Comparison of ENCODE assay signal across 26 cellular contexts in genomic region chr9:133210202-133210532, GRCh38. TPM values are rescaled to one million over a fixed set of nuclear protein-coding genes. Genes with fewer than 3 reads are reported as not detected.
A peak's percentile ranks its signal among the peaks of the same experiment; 100 is the strongest.
DNase-seq lines count a peak whose midpoint lies in the region; ATAC-seq, FAIRE-seq and TF ChIP-seq lines count a peak whose summit lies in the region.
"Had no signal": no experiment of that assay in that cellular context is flagged by ENCODE, and none has a peak within 500 bp of the region (broad histone marks: within the 10 kb centered on the region; RNA-seq: fewer than 3 reads in every experiment).

No MANE protein-coding gene starts in this region.

- BruUV-seq in mammary epithelial cell (replicated peaks; lab: Mats Ljungman, UMichigan): no TSS peak

- H4K20me1 ChIP-seq in mammary epithelial cell (ENCODE audit: insufficient read depth, low read length): no peaks in the 10 kb centered on the region
- H4K20me1 ChIP-seq: BLaER1 treated with 17β-estradiol and CSF1 and Interleukin-3, amounts not matched to agents 10 nM and 100 nM had no signal

- H3K9me3 ChIP-seq in mammary epithelial cell (replicated peaks; ENCODE audit: insufficient read depth, low read length): no peaks in the 10 kb centered on the region
- H3K9me3 ChIP-seq: Peyer's patch had no signal

- no peaks in the 10 kb centered on the region for H3K9me3 Mint-ChIP-seq in activated T-cell treated with anti-CD3 and anti-CD28 coated beads, Interleukin-2, amount 50 U/mL, for 24 hours
- peaks cover 0 to 3% of the 10 kb centered on the region in 2 donors for H3K9me3 Mint-ChIP-seq in activated T-cell treated with anti-CD3 and anti-CD28 coated beads, Interleukin-2, amount 50 U/mL, for 72 hours
- H3K9me3 Mint-ChIP-seq in stimulated activated naive B cell treated with anti-CD40 and anti-IgM and Interleukin-4, amounts not matched to agents 10 μg/mL and 1 μg/mL and 100 μg/mL, for 72 hours: no peaks in the 10 kb centered on the region
- H3K9me3 Mint-ChIP-seq in stimulated activated naive CD8-positive, alpha-beta T cell treated with anti-CD3 and anti-CD28 coated beads, Interleukin-15, amount 100 ng/mL, for 72 hours: no peaks in the 10 kb centered on the region
- H3K9me3 Mint-ChIP-seq: HFFc6 had no signal

- no peak for ATAC-seq in activated T-cell treated with anti-CD3 and anti-CD28 coated beads, Interleukin-2, amount 50 U/mL, for 72 hours (replicated peaks in 1 of 2)
- ATAC-seq in stimulated activated naive B cell treated with anti-CD40 and anti-IgM and Interleukin-4, amounts not matched to agents 10 μg/mL and 1 μg/mL and 100 μg/mL, for 72 hours (replicated peaks): no peak
- ATAC-seq in stimulated activated naive CD8-positive, alpha-beta T cell treated with anti-CD3 and anti-CD28 coated beads, Interleukin-15, amount 100 ng/mL, for 72 hours: no peak
- ATAC-seq: GM23338 had no signal

- no peak overlapping the region for H3K27ac ChIP-seq in mammary epithelial cell (ENCODE audit: insufficient read depth, low read depth, low read length)
- H3K27ac ChIP-seq: A549; BLaER1 treated with 17β-estradiol and CSF1 and Interleukin-3, amounts not matched to agents 10 nM and 100 nM; Peyer's patch; SK-N-MC had no signal

- no peak for FAIRE-seq in urothelium cell line (lab: Jason Lieb, UNC)
- FAIRE-seq: A549, GM12891, GM18507 had no signal

- in situ Hi-C loops in mammary epithelial cell (cut with MboI; ENCODE audit: low sequenced_read_pairs in 2 of 2): no loop called here

- H3K4me1 ChIP-seq in mammary epithelial cell (ENCODE audit: insufficient read depth, low read length): peaks cover 29% of the 10 kb centered on the region
- H3K4me1 ChIP-seq: BLaER1 treated with 17β-estradiol and CSF1 and Interleukin-3, amounts not matched to agents 10 nM and 100 nM; Peyer's patch had no signal

- peak overlapping the region; percentile 44 for H3K4me2 ChIP-seq in mammary epithelial cell (ENCODE audit: insufficient read depth, low read depth, low read length)
- H3K4me2 ChIP-seq: A549; BLaER1 treated with 17β-estradiol and CSF1 and Interleukin-3, amounts not matched to agents 10 nM and 100 nM; GM23338 had no signal

- no peak for TF ChIP-seq CTCF in mammary epithelial cell (conservative IDR thresholded peaks at IDR 0.05 in 1 of 2, IDR thresholded peaks at IDR 0.05 in 1 of 2; ENCODE audit: extremely low read depth in 1 of 2, insufficient read depth in 1 of 2, low read depth in 1 of 2, low read length in 2 of 2)

- H3K27me3 Mint-ChIP-seq in activated T-cell treated with anti-CD3 and anti-CD28 coated beads, Interleukin-2, amount 50 U/mL, for 24 hours: peaks cover 36% of the 10 kb centered on the region
- peaks cover 38% of the 10 kb centered on the region for H3K27me3 Mint-ChIP-seq in activated T-cell treated with anti-CD3 and anti-CD28 coated beads, Interleukin-2, amount 50 U/mL, for 72 hours (ENCODE audit: low read depth)
- peaks cover 39 to 55% of the 10 kb centered on the region in 2 donors for H3K27me3 Mint-ChIP-seq in stimulated activated naive B cell treated with anti-CD40 and anti-IgM and Interleukin-4, amounts not matched to agents 10 μg/mL and 1 μg/mL and 100 μg/mL, for 72 hours
- H3K27me3 Mint-ChIP-seq in stimulated activated naive CD8-positive, alpha-beta T cell treated with anti-CD3 and anti-CD28 coated beads, Interleukin-15, amount 100 ng/mL, for 72 hours: peaks cover 50% of the 10 kb centered on the region

- no peak overlapping the region for H3K27ac Mint-ChIP-seq in activated T-cell treated with anti-CD3 and anti-CD28 coated beads, Interleukin-2, amount 50 U/mL, for 24 hours
- H3K27ac Mint-ChIP-seq in activated T-cell treated with anti-CD3 and anti-CD28 coated beads, Interleukin-2, amount 50 U/mL, for 72 hours: no peak overlapping the region
- no peak overlapping the region for H3K27ac Mint-ChIP-seq in stimulated activated naive B cell treated with anti-CD40 and anti-IgM and Interleukin-4, amounts not matched to agents 10 μg/mL and 1 μg/mL and 100 μg/mL, for 72 hours
- H3K27ac Mint-ChIP-seq in stimulated activated naive CD8-positive, alpha-beta T cell treated with anti-CD3 and anti-CD28 coated beads, Interleukin-15, amount 100 ng/mL, for 72 hours: no peak overlapping the region
- H3K27ac Mint-ChIP-seq: CD8-positive, alpha-beta memory T cell; GM23338; HFFc6 had no signal

- H3K36me3 Mint-ChIP-seq in activated T-cell treated with anti-CD3 and anti-CD28 coated beads, Interleukin-2, amount 50 U/mL, for 24 hours (ENCODE audit: low read depth): no peaks in the 10 kb centered on the region
- peaks cover 4 to 6% of the 10 kb centered on the region in 2 donors for H3K36me3 Mint-ChIP-seq in activated T-cell treated with anti-CD3 and anti-CD28 coated beads, Interleukin-2, amount 50 U/mL, for 72 hours (ENCODE audit: insufficient read depth in 2 of 2)
- no peaks in the 10 kb centered on the region for H3K36me3 Mint-ChIP-seq in stimulated activated naive B cell treated with anti-CD40 and anti-IgM and Interleukin-4, amounts not matched to agents 10 μg/mL and 1 μg/mL and 100 μg/mL, for 72 hours
- H3K36me3 Mint-ChIP-seq: CD8-positive, alpha-beta memory T cell had no signal

- dilution Hi-C loops in mammary epithelial cell (cut with HindIII; ENCODE audit: low sequenced_read_pairs): no loop called here

- H3K9ac ChIP-seq in mammary epithelial cell (ENCODE audit: insufficient read depth, low read length): no peak overlapping the region
- H3K9ac ChIP-seq: BLaER1 treated with 17β-estradiol and CSF1 and Interleukin-3, amounts not matched to agents 10 nM and 100 nM had no signal

- H3K4me1 Mint-ChIP-seq in activated T-cell treated with anti-CD3 and anti-CD28 coated beads, Interleukin-2, amount 50 U/mL, for 24 hours (ENCODE audit: low read depth): no peaks in the 10 kb centered on the region
- H3K4me1 Mint-ChIP-seq in activated T-cell treated with anti-CD3 and anti-CD28 coated beads, Interleukin-2, amount 50 U/mL, for 72 hours (ENCODE audit: low read depth): no peaks in the 10 kb centered on the region
- H3K4me1 Mint-ChIP-seq in stimulated activated naive B cell treated with anti-CD40 and anti-IgM and Interleukin-4, amounts not matched to agents 10 μg/mL and 1 μg/mL and 100 μg/mL, for 72 hours: no peaks in the 10 kb centered on the region
- H3K4me1 Mint-ChIP-seq in stimulated activated naive CD8-positive, alpha-beta T cell treated with anti-CD3 and anti-CD28 coated beads, Interleukin-15, amount 100 ng/mL, for 72 hours: no peaks in the 10 kb centered on the region
- H3K4me1 Mint-ChIP-seq: CD8-positive, alpha-beta memory T cell; GM23338 had no signal

- H3K4me3 ChIP-seq in mammary epithelial cell (replicated peaks in 1 of 3; ENCODE audit: insufficient read depth in 1 of 3, low read depth in 2 of 3, low read length in 3 of 3): no peak overlapping the region
- H3K4me3 ChIP-seq: A549; BLaER1 treated with 17β-estradiol and CSF1 and Interleukin-3, amounts not matched to agents 10 nM and 100 nM; GM23338; Peyer's patch; SK-N-MC had no signal

- 4% methylated on average over 7 of the region's 7 CpGs for WGBS in mammary epithelial cell (ENCODE audit: low coverage, missing lambda C conversion rate)

- CTCF ChIA-PET in mammary epithelial cell (lab: Charles Lee; ENCODE audit: low non-redundant PET): no interaction called here

- intact Hi-C loops in mammary epithelial cell (cut with micrococcal nuclease): no loop called here

- no peaks in the 10 kb centered on the region for H3K79me2 ChIP-seq in mammary epithelial cell (ENCODE audit: insufficient read depth, low read length)

- H3K4me3 Mint-ChIP-seq in activated T-cell treated with anti-CD3 and anti-CD28 coated beads, Interleukin-2, amount 50 U/mL, for 24 hours: no peak overlapping the region
- H3K4me3 Mint-ChIP-seq in activated T-cell treated with anti-CD3 and anti-CD28 coated beads, Interleukin-2, amount 50 U/mL, for 72 hours: no peak overlapping the region
- no peak overlapping the region for H3K4me3 Mint-ChIP-seq in stimulated activated naive B cell treated with anti-CD40 and anti-IgM and Interleukin-4, amounts not matched to agents 10 μg/mL and 1 μg/mL and 100 μg/mL, for 72 hours
- H3K4me3 Mint-ChIP-seq in stimulated activated naive CD8-positive, alpha-beta T cell treated with anti-CD3 and anti-CD28 coated beads, Interleukin-15, amount 100 ng/mL, for 72 hours: no peak overlapping the region
- H3K4me3 Mint-ChIP-seq: CD8-positive, alpha-beta memory T cell; GM23338; HFFc6 had no signal

- peak; percentile 20 for DNase-seq in activated T-cell treated with anti-CD3 and anti-CD28 coated beads, Interleukin-2, amount 50 U/mL, for 24 hours
- no peak for DNase-seq in activated T-cell treated with anti-CD3 and anti-CD28 coated beads, Interleukin-2, amount 50 U/mL, for 72 hours
- DNase-seq in HT-29 (ENCODE audit: low spot score): peak; percentile 8
- peak; percentile 87 for DNase-seq in mammary epithelial cell
- DNase-seq in urothelium cell line (ENCODE audit: low spot score): peak; percentile 55
- DNase-seq in stimulated activated naive B cell treated with anti-CD40 and anti-IgM and Interleukin-4, amounts not matched to agents 10 μg/mL and 1 μg/mL and 100 μg/mL, for 72 hours: no peak
- DNase-seq in HCEC 1CT: no peak
- DNase-seq in stimulated activated naive CD8-positive, alpha-beta T cell treated with anti-CD3 and anti-CD28 coated beads, Interleukin-15, amount 100 ng/mL, for 72 hours: no peak
- DNase-seq: CD8-positive, alpha-beta memory T cell; GF-D8; HFFc6; IMR-90; Karpas-422; MM.1S; NCI-H1092 treated with DMSO at 0.1 percent for 48 hours; NCI-H187 treated with DMSO at 0.1 percent for 48 hours; Peyer's patch; Right ventricle myocardium superior had no signal

- no peaks in the 10 kb centered on the region for H3K27me3 ChIP-seq in mammary epithelial cell (ENCODE audit: insufficient read depth, low read length)
- H3K27me3 ChIP-seq: BLaER1 treated with 17β-estradiol and CSF1 and Interleukin-3, amounts not matched to agents 10 nM and 100 nM; Peyer's patch had no signal

- H2AFZ ChIP-seq in mammary epithelial cell (ENCODE audit: low read depth, low read length): peak overlapping the region; percentile 56
- H2AFZ ChIP-seq: GM23338 had no signal

- H3K36me3 ChIP-seq in mammary epithelial cell (ENCODE audit: insufficient read depth, low read length): no peaks in the 10 kb centered on the region
- H3K36me3 ChIP-seq: BLaER1 treated with 17β-estradiol and CSF1 and Interleukin-3, amounts not matched to agents 10 nM and 100 nM; Peyer's patch had no signal

RNA-seq across cellular contexts. Expression of gene OBP2B, which starts 1.1 kb away (rescaled TPM):
- not detected for total RNA-seq in activated T-cell treated with anti-CD3 and anti-CD28 coated beads, Interleukin-2, amount 50 U/mL, for 72 hours
- total RNA-seq in HT-29 (2014; rRNA removed; shearing (Covaris generic)): not detected in 2 replicates
- under 1 TPM in 1 of 2 donors, not detected in 1; 0.50 TPM for total RNA-seq in mammary epithelial cell
- 0.12 TPM for polyA plus RNA-seq in mammary epithelial cell
- polyA minus RNA-seq in mammary epithelial cell: not detected
- total RNA-seq: CD8-positive, alpha-beta memory T cell; Daoy; GM23338; HFFc6; IMR-90; NCI-H460; Peyer's patch; Right ventricle myocardium superior had no signal
- polyA plus RNA-seq: A549; CD8-positive, alpha-beta memory T cell; GM23338; IMR-90 had no signal

RNA-seq across cellular contexts. Expression of gene GBGT1, which starts 46.5 kb away (rescaled TPM):
- 1 to 10 TPM in 1 of 2 donors, under 1 TPM in 1; 0.86 to 2.0 TPM for total RNA-seq in activated T-cell treated with anti-CD3 and anti-CD28 coated beads, Interleukin-2, amount 50 U/mL, for 72 hours
- not detected in 2 replicates for total RNA-seq in HT-29 (2014; rRNA removed; shearing (Covaris generic))
- 1 to 10 TPM in 1 of 2 donors, under 1 TPM in 1; 0.83 to 1.7 TPM for total RNA-seq in mammary epithelial cell
- polyA plus RNA-seq in mammary epithelial cell: 0.78 TPM
- not detected for polyA minus RNA-seq in mammary epithelial cell
- polyA plus RNA-seq: CD8-positive, alpha-beta memory T cell had no signal

Comparison
In these comparisons a context has a peak if more than half of its experiments do, and no peak if none do; other contexts are left out.
1. DNase-seq: peak in activated T-cell treated with anti-CD3 and anti-CD28 coated beads, Interleukin-2, amount 50 U/mL, for 24 hours (single experiment), HT-29 (single experiment), mammary epithelial cell (single experiment) and urothelium cell line (single experiment); none in activated T-cell treated with anti-CD3 and anti-CD28 coated beads, Interleukin-2, amount 50 U/mL, for 72 hours (0 of 2), stimulated activated naive B cell treated with anti-CD40 and anti-IgM and Interleukin-4, amounts not matched to agents 10 μg/mL and 1 μg/mL and 100 μg/mL, for 72 hours (single experiment), HCEC 1CT (single experiment) and stimulated activated naive CD8-positive, alpha-beta T cell treated with anti-CD3 and anti-CD28 coated beads, Interleukin-15, amount 100 ng/mL, for 72 hours (0 of 2).